1 cellular context compared by ENCODE assay signal in genomic region chr17:72726936-72727335, GRCh38.
TF ChIP-seq lines count a peak whose summit lies in the region.

No MANE protein-coding gene starts in this region.

TF ChIP-seq in GM12878, 131 proteins besides CTCF, POLR2A, EP300 and RAD21 (continued from another document):
- TF ChIP-seq POLR2AphosphoS5 (IDR thresholded peaks at IDR 0.05; ENCODE audit: low read length), result no peak
- TF ChIP-seq E2F4 (IDR thresholded peaks at IDR 0.05; ENCODE audit: low read depth, low read length), result no peak
- TF ChIP-seq GATAD2B (conservative IDR thresholded peaks at IDR 0.05; ENCODE audit: low read depth), result peak; percentile 50; the same call in 1 of the 2 replicates
- TF ChIP-seq, protein P1, sequence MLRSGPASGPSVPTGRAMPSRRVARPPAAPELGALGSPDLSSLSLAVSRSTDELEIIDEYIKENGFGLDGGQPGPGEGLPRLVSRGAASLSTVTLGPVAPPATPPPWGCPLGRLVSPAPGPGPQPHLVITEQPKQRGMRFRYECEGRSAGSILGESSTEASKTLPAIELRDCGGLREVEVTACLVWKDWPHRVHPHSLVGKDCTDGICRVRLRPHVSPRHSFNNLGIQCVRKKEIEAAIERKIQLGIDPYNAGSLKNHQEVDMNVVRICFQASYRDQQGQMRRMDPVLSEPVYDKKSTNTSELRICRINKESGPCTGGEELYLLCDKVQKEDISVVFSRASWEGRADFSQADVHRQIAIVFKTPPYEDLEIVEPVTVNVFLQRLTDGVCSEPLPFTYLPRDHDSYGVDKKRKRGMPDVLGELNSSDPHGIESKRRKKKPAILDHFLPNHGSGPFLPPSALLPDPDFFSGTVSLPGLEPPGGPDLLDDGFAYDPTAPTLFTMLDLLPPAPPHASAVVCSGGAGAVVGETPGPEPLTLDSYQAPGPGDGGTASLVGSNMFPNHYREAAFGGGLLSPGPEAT (IDR thresholded peaks at IDR 0.05; ENCODE audit: low read depth), result no peak
- TF ChIP-seq MYB (IDR thresholded peaks at IDR 0.05; ENCODE audit: borderline replicate concordance, low read depth, low read length), result no peak
